10 cellular contexts compared by ENCODE assay signal in genomic region chr6:112254921-112255320, GRCh38. TPM values are rescaled to one million over a fixed set of nuclear protein-coding genes. Genes with fewer than 3 reads are reported as not detected.
A peak's percentile ranks its signal among the peaks of the same experiment; 100 is the strongest.
DNase-seq lines count a peak whose midpoint lies in the region; ATAC-seq and TF ChIP-seq lines count a peak whose summit lies in the region.
"Had no signal": no experiment of that assay in that cellular context is flagged by ENCODE, and none has a peak within 500 bp of the region (broad histone marks: within the 10 kb centered on the region; RNA-seq: fewer than 3 reads in every experiment).

No MANE protein-coding gene starts in this region.

- intact Hi-C loops in Right ventricle myocardium inferior (cut with DNase I) (loop anchor here (1.0 to 5.0 kb wide), 3 partner anchors 37 to 74 kb away; no protein-coding TSS in a partner anchor), upper lobe of right lung (cut with DNase I) (no loop called here)

- H3K4me1 ChIP-seq in cardiac muscle cell (ENCODE audit: low read depth), result peaks cover 40% of the 10 kb centered on the region
- no peaks in the 10 kb centered on the region for H3K4me1 ChIP-seq in upper lobe of right lung

- H3K36me3 Mint-ChIP-seq in naive thymus-derived CD8-positive, alpha-beta T cell, result no peaks in the 10 kb centered on the region

- POLR2A ChIA-PET in naive thymus-derived CD8-positive, alpha-beta T cell (lab: Charles Lee), result no interaction called here

- no peaks in the 10 kb centered on the region for H3K27me3 ChIP-seq in cardiac muscle cell
- H3K27me3 ChIP-seq in upper lobe of right lung, result no peaks in the 10 kb centered on the region

- H3K27ac ChIP-seq in cardiac muscle cell, result peak overlapping the region; percentile 81
- H3K27ac ChIP-seq in upper lobe of right lung, result peak overlapping the region; percentile 87
- H3K27ac ChIP-seq: SK-N-MC had no signal

- H3K27me3 Mint-ChIP-seq in naive thymus-derived CD8-positive, alpha-beta T cell, result peaks cover 19 to 50% (median 32%) of the 10 kb centered on the region in 5 donors

- no peak for TF ChIP-seq CTCF in cardiac muscle cell (IDR thresholded peaks at IDR 0.05; ENCODE audit: low read depth, low read length)
- no peak for TF ChIP-seq CTCF in epithelial cell of proximal tubule (conservative IDR thresholded peaks at IDR 0.05; ENCODE audit: low read depth, low read length)
- no peak for TF ChIP-seq CTCF in upper lobe of right lung (IDR thresholded peaks at IDR 0.05)

- DNase-seq in cardiac muscle cell (ENCODE audit: low read depth in 1 of 2, low spot score in 1 of 2) (no peak), Right ventricle myocardium inferior (ENCODE audit: missing footprints) (no peak), epithelial cell of proximal tubule (ENCODE audit: low read depth) (no peak), upper lobe of right lung (no peak), OCI-M1 (lab: John Stamatoyannopoulos, UW) (no peak)
- DNase-seq in naive thymus-derived CD8-positive, alpha-beta T cell, result no peak
- DNase-seq: effector memory CD4-positive, alpha-beta T cell had no signal

- H3K4me3 ChIP-seq in cardiac muscle cell, result peak overlapping the region; percentile 94
- H3K4me3 ChIP-seq in epithelial cell of proximal tubule (ENCODE audit: low read depth, low read length), result peak overlapping the region; percentile 85
- peak overlapping the region; percentile 63 for H3K4me3 ChIP-seq in upper lobe of right lung

- H3K4me1 Mint-ChIP-seq in naive thymus-derived CD8-positive, alpha-beta T cell, result peaks cover 6 to 19% (median 15%) of the 10 kb centered on the region in 4 donors

- peaks cover 5% of the 10 kb centered on the region for H3K36me3 ChIP-seq in cardiac muscle cell
- H3K36me3 ChIP-seq in upper lobe of right lung, result no peaks in the 10 kb centered on the region

- no peak for ATAC-seq in Right ventricle myocardium inferior
- ATAC-seq in naive thymus-derived CD8-positive, alpha-beta T cell, result no peak
- ATAC-seq in upper lobe of right lung, result no peak
- no peak for ATAC-seq in GM18861 (IDR thresholded peaks at IDR 0.05; ENCODE audit: unreplicated experiment)
- no peak for ATAC-seq in HG03135 (IDR thresholded peaks at IDR 0.05; ENCODE audit: unreplicated experiment)

- no peaks in the 10 kb centered on the region for H3K9me3 ChIP-seq in cardiac muscle cell (ENCODE audit: low read depth)
- H3K9me3 ChIP-seq in upper lobe of right lung, result no peaks in the 10 kb centered on the region

- H3K9me3 Mint-ChIP-seq in naive thymus-derived CD8-positive, alpha-beta T cell, result no peaks in the 10 kb centered on the region

- peak overlapping the region in 7 of 10 donors; percentile 26 to 93 (median 73) for H3K4me3 Mint-ChIP-seq in naive thymus-derived CD8-positive, alpha-beta T cell

- peak overlapping the region in 1 of 10 donors; percentile 3 for H3K27ac Mint-ChIP-seq in naive thymus-derived CD8-positive, alpha-beta T cell

RNA-seq across cellular contexts. Expression of gene LAMA4, which starts 0.6 kb away (rescaled TPM):
- total RNA-seq in cardiac muscle cell, result 155 and 304 TPM in 2 replicates
- polyA plus RNA-seq in cardiac muscle cell, result 162 and 244 TPM in 2 replicates
- total RNA-seq in Right ventricle myocardium inferior, result 83.0 TPM
- 0.58 and 8.0 TPM in 2 replicates for total RNA-seq in epithelial cell of proximal tubule
- total RNA-seq in naive thymus-derived CD8-positive, alpha-beta T cell, result not detected
- not detected for polyA plus RNA-seq in naive thymus-derived CD8-positive, alpha-beta T cell
- 134 TPM for total RNA-seq in upper lobe of right lung
